26 cellular contexts compared by ENCODE assay signal in genomic region chr3:174342941-174343431, GRCh38.
A peak's percentile ranks its signal among the peaks of the same experiment; 100 is the strongest.
DNase-seq lines count a peak whose midpoint lies in the region; ATAC-seq and TF ChIP-seq lines count a peak whose summit lies in the region.
"Had no signal": no experiment of that assay in that cellular context is flagged by ENCODE, and none has a peak within 500 bp of the region (broad histone marks: within the 10 kb centered on the region; RNA-seq: fewer than 3 reads in every experiment).

No MANE protein-coding gene starts in this region.

- TF ChIP-seq CTCF in cardiac muscle cell (IDR thresholded peaks at IDR 0.05; ENCODE audit: low read depth, low read length) (no peak), left ventricle myocardium inferior (IDR thresholded peaks at IDR 0.05; ENCODE audit: borderline replicate concordance) (no peak), VCaP (conservative IDR thresholded peaks at IDR 0.05) (no peak), fibroblast of mammary gland (conservative IDR thresholded peaks at IDR 0.05; ENCODE audit: control insufficient read depth, insufficient read depth, low read depth, low read length) (peak; percentile 12)

- H3K4me1 ChIP-seq in cardiac muscle cell (ENCODE audit: low read depth) (peaks cover 23% of the 10 kb centered on the region), left ventricle myocardium inferior (no peaks in the 10 kb centered on the region)
- H3K4me1 ChIP-seq: esophagus squamous epithelium, right lobe of liver had no signal

- ATAC-seq in GM21529 (IDR thresholded peaks at IDR 0.05; ENCODE audit: unreplicated experiment) (no peak), HG03095 (IDR thresholded peaks at IDR 0.05; ENCODE audit: unreplicated experiment) (no peak)
- ATAC-seq: effector memory CD8-positive, alpha-beta T cell; natural killer cell treated with Interleukin-12 subunit alpha and Interleukin-12 subunit beta and Interleukin-15 and Interleukin-18, amount 100 ng/mL, for 72 hours; Panc1; right lobe of liver; T-cell had no signal

- no peaks in the 10 kb centered on the region for H3K27me3 ChIP-seq in cardiac muscle cell
- no peaks in the 10 kb centered on the region for H3K27me3 ChIP-seq in left ventricle myocardium inferior (ENCODE audit: low read depth)
- H3K27me3 ChIP-seq: esophagus squamous epithelium, heart right ventricle, right lobe of liver had no signal

- DNase-seq in cardiac muscle cell (ENCODE audit: low read depth in 1 of 2, low spot score in 1 of 2), result peak; percentile 19 to 47
- no peak for DNase-seq in left ventricle myocardium inferior
- peak; percentile 62 for DNase-seq in fibroblast of mammary gland (ENCODE audit: low read depth)
- DNase-seq in NCI-H2081 treated with DMSO at 0.1 percent for 48 hours (lab: John Stamatoyannopoulos, UW), result no peak
- DNase-seq in posterior vena cava (ENCODE audit: low spot score), result no peak
- DNase-seq: activated CD4-positive, alpha-beta T cell treated with anti-CD3 and anti-CD28 coated beads for 1 hour; activated CD8-positive, alpha-beta memory T cell treated with anti-CD3 and anti-CD28 coated beads for 24 hours; activated naive CD4-positive, alpha-beta T cell treated with anti-CD3 and anti-CD28 coated beads for 36 hours; activated T-cell treated with anti-CD3 and anti-CD28 coated beads, Interleukin-2, amount 50 U/mL, for 48 hours; C1 segment of cervical spinal cord; effector memory CD8-positive, alpha-beta T cell; esophagus squamous epithelium; heart right ventricle; Kasumi-1; NCI-H1092; NCI-H2029; right lobe of liver; SIG-M5; stimulated activated CD4-positive, alpha-beta T cell treated with anti-CD3 and anti-CD28 coated beads, Interleukin-15, amount 100 ng/mL, for 24 hours; stimulated activated CD8-positive, alpha-beta memory T cell treated with anti-CD3 and anti-CD28 coated beads, Interleukin-4, amount 100 ng/mL, for 48 hours; T-cell had no signal

- H3K4me3 ChIP-seq in cardiac muscle cell, result no peak overlapping the region
- H3K4me3 ChIP-seq in left ventricle myocardium inferior, result no peak overlapping the region
- H3K4me3 ChIP-seq in fibroblast of mammary gland (ENCODE audit: control insufficient read depth, low read depth, low read length), result no peak overlapping the region
- H3K4me3 ChIP-seq: esophagus squamous epithelium, heart right ventricle, right lobe of liver had no signal

- intact Hi-C loops in left ventricle myocardium inferior (cut with micrococcal nuclease), result no loop called here
- intact Hi-C loops in posterior vena cava (cut with DNase I), result loop anchor here in 1 of 2 donors (1.0 kb wide), 1 partner anchor 27 kb away; no protein-coding TSS in a partner anchor

- peak overlapping the region; percentile 37 for H3K27ac ChIP-seq in cardiac muscle cell
- H3K27ac ChIP-seq in left ventricle myocardium inferior (replicated peaks), result no peak overlapping the region
- peak overlapping the region; percentile 96 for H3K27ac ChIP-seq in VCaP
- H3K27ac ChIP-seq: esophagus squamous epithelium, heart right ventricle, right lobe of liver had no signal

- no peaks in the 10 kb centered on the region for H3K36me3 ChIP-seq in cardiac muscle cell
- no peaks in the 10 kb centered on the region for H3K36me3 ChIP-seq in left ventricle myocardium inferior
- H3K36me3 ChIP-seq: esophagus squamous epithelium, heart right ventricle, right lobe of liver had no signal

- H3K9me3 ChIP-seq in cardiac muscle cell (ENCODE audit: low read depth), result no peaks in the 10 kb centered on the region
- H3K9me3 ChIP-seq in left ventricle myocardium inferior (replicated peaks), result no peaks in the 10 kb centered on the region
- H3K9me3 ChIP-seq: esophagus squamous epithelium, heart right ventricle, right lobe of liver had no signal

Comparison
In these comparisons a context has a peak if more than half of its experiments do, and no peak if none do; other contexts are left out.
1. DNase-seq: peak in cardiac muscle cell (2 of 2) and fibroblast of mammary gland (single experiment); none in left ventricle myocardium inferior (single experiment), NCI-H2081 treated with DMSO at 0.1 percent for 48 hours (single experiment) and posterior vena cava (single experiment).